ENCODE assay signal across 19 cellular contexts in the genomic region with DNA sequence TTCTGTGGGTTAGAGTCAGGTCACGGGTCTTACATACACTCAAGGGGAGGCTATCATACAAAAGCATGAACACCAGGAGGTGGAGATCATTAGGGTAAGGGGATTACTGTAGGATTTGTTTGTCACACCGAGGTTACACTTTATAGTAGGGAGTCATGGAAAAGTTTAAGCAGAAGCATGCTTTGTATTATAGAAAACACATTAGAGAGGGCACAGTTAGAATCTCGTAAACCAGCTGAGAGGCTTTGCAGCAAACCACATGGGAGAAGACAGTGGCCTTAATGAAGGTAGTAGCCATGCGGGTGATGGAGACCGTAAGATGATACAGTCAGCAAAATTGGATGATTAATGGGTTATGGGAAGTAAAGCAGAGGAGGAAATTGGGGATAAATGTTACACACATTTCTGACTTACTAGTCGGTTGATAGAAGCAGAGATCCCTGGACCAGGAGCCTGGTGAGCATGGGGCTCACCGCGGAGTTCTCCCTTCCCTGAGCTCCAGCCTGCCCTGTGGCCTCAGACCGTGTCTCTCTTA.
DNase-seq lines count a peak whose midpoint lies in the region; ATAC-seq and TF ChIP-seq lines count a peak whose summit lies in the region.
"Had no signal": no experiment of that assay in that cellular context is flagged by ENCODE, and none has a peak within 500 bp of the region (broad histone marks: within the 10 kb centered on the region; RNA-seq: fewer than 3 reads in every experiment).

No MANE protein-coding gene starts in this region.

- DNase-seq in natural killer cell = no peak
- no peak for DNase-seq in natural killer cell treated with Interleukin-12 subunit alpha and Interleukin-12 subunit beta and Interleukin-15 and Interleukin-18, amount 100 ng/mL, for 72 hours (ENCODE audit: low spot score)
- no peak for DNase-seq in esophagus squamous epithelium (lab: John Stamatoyannopoulos, UW)
- no peak for DNase-seq in psoas muscle
- no peak for DNase-seq in GM10266 (ENCODE audit: extremely low spot score)
- DNase-seq in activated CD4-positive, alpha-beta T cell treated with anti-CD3 and anti-CD28 coated beads for 36 hours = no peak
- DNase-seq in epidermal melanocyte (ENCODE audit: insufficient read length, low spot score) = no peak
- DNase-seq: amygdala; erythroblast; NCI-H1092; NCI-H2171; NK-92 treated with Interleukin-12 subunit alpha and Interleukin-12 subunit beta, amount 100 ng/mL, for 24 hours; small intestine; stimulated activated CD4-positive, alpha-beta T cell treated with anti-CD3 and anti-CD28 coated beads, Interleukin-4, amount 100 ng/mL, for 4 hours had no signal

- no peaks in the 10 kb centered on the region for H3K36me3 Mint-ChIP-seq in natural killer cell
- no peaks in the 10 kb centered on the region for H3K36me3 Mint-ChIP-seq in natural killer cell treated with Interleukin-12 subunit alpha and Interleukin-12 subunit beta and Interleukin-15 and Interleukin-18, amount 100 ng/mL, for 72 hours
- H3K36me3 Mint-ChIP-seq in activated CD4-positive, alpha-beta T cell treated with anti-CD3 and anti-CD28 coated beads for 36 hours (ENCODE audit: low read depth) = peaks cover 9% of the 10 kb centered on the region

- ATAC-seq in natural killer cell (peak in 1 of 3 donors; percentile 6), psoas muscle (peak in 2 of 4 donors; percentile 13 to 17), HG03354 (IDR thresholded peaks at IDR 0.05; ENCODE audit: poor library complexity, severe bottlenecking, unreplicated experiment) (no peak)
- ATAC-seq in natural killer cell treated with Interleukin-12 subunit alpha and Interleukin-12 subunit beta and Interleukin-15 and Interleukin-18, amount 100 ng/mL, for 72 hours = no peak
- no peak for ATAC-seq in activated CD4-positive, alpha-beta T cell treated with anti-CD3 and anti-CD28 coated beads for 36 hours
- ATAC-seq: activated T-helper 17 cell treated with anti-CD3 and anti-CD28 coated beads, Interleukin-2, amount 50 U/mL, for 72 hours had no signal

- TF ChIP-seq POLR2A in esophagus squamous epithelium (IDR thresholded peaks at IDR 0.05) = no peak

- no peaks in the 10 kb centered on the region for H3K27me3 Mint-ChIP-seq in natural killer cell (ENCODE audit: low read depth in 2 of 2)
- no peaks in the 10 kb centered on the region for H3K27me3 Mint-ChIP-seq in natural killer cell treated with Interleukin-12 subunit alpha and Interleukin-12 subunit beta and Interleukin-15 and Interleukin-18, amount 100 ng/mL, for 72 hours
- no peaks in the 10 kb centered on the region for H3K27me3 Mint-ChIP-seq in activated CD4-positive, alpha-beta T cell treated with anti-CD3 and anti-CD28 coated beads for 36 hours
- H3K27me3 Mint-ChIP-seq: activated T-helper 17 cell treated with anti-CD3 and anti-CD28 coated beads, Interleukin-2, amount 50 U/mL, for 72 hours; dendritic cell treated with granulocyte-macrophage colony-stimulating factor and Interleukin-4, amounts not matched to agents 40 ng/mL and 50 ng/mL, for 4 days had no signal

- H3K9me3 ChIP-seq in esophagus squamous epithelium (no peaks in the 10 kb centered on the region), psoas muscle (no peaks in the 10 kb centered on the region)
- H3K9me3 ChIP-seq: neutrophil had no signal

- peaks cover 96 to 98% of the 10 kb centered on the region in 2 donors for H3K4me1 Mint-ChIP-seq in natural killer cell
- H3K4me1 Mint-ChIP-seq in natural killer cell treated with Interleukin-12 subunit alpha and Interleukin-12 subunit beta and Interleukin-15 and Interleukin-18, amount 100 ng/mL, for 72 hours (ENCODE audit: low read depth in 2 of 2) = peaks cover 45 to 60% of the 10 kb centered on the region in 2 donors
- H3K4me1 Mint-ChIP-seq in activated CD4-positive, alpha-beta T cell treated with anti-CD3 and anti-CD28 coated beads for 36 hours = peaks cover 22% of the 10 kb centered on the region

- H3K27ac ChIP-seq in esophagus squamous epithelium (peak overlapping the region in 3 of 4 donors; percentile 45 to 59 (median 59)), psoas muscle (peak overlapping the region; percentile 83)
- H3K27ac ChIP-seq: neutrophil, VCaP had no signal

- no peaks in the 10 kb centered on the region for H3K9me3 Mint-ChIP-seq in natural killer cell
- no peaks in the 10 kb centered on the region for H3K9me3 Mint-ChIP-seq in natural killer cell treated with Interleukin-12 subunit alpha and Interleukin-12 subunit beta and Interleukin-15 and Interleukin-18, amount 100 ng/mL, for 72 hours
- H3K9me3 Mint-ChIP-seq in activated CD4-positive, alpha-beta T cell treated with anti-CD3 and anti-CD28 coated beads for 36 hours (ENCODE audit: low read depth) = no peaks in the 10 kb centered on the region
- H3K9me3 Mint-ChIP-seq: activated T-helper 17 cell treated with anti-CD3 and anti-CD28 coated beads, Interleukin-2, amount 50 U/mL, for 72 hours; dendritic cell treated with granulocyte-macrophage colony-stimulating factor and Interleukin-4, amounts not matched to agents 40 ng/mL and 50 ng/mL, for 4 days had no signal

- intact Hi-C loops in natural killer cell (cut with micrococcal nuclease) = no loop called here
- intact Hi-C loops in esophagus squamous epithelium (cut with DNase I) = no loop called here
- intact Hi-C loops in psoas muscle (cut with DNase I) = loop anchor here in 1 of 2 donors (10.0 kb wide), 1 partner anchor 232 kb away; no protein-coding TSS in a partner anchor
- intact Hi-C loops in activated CD4-positive, alpha-beta T cell treated with anti-CD3 and anti-CD28 coated beads for 36 hours (cut with DNase I, micrococcal nuclease) = no loop called here

- POLR2A ChIA-PET in activated CD4-positive, alpha-beta T cell treated with anti-CD3 and anti-CD28 coated beads for 36 hours (lab: Charles Lee) = no interaction called here

- whole genome bisulfite sequencing in esophagus squamous epithelium, 2 donors = 89 to 92% methylated on average over 9 of the region's 9 CpGs
- WGBS in psoas muscle, 3 donors = 73 to 88% (median 75%) methylated on average over 9 of the region's 9 CpGs

- H3K4me1 ChIP-seq in esophagus squamous epithelium = peaks cover 6 to 26% (median 13%) of the 10 kb centered on the region in 3 donors
- peaks cover 56% of the 10 kb centered on the region for H3K4me1 ChIP-seq in psoas muscle

- no peak for TF ChIP-seq CTCF in natural killer cell (IDR thresholded peaks at IDR 0.05)
- TF ChIP-seq CTCF in esophagus squamous epithelium (IDR thresholded peaks at IDR 0.05) = no peak
- TF ChIP-seq CTCF in psoas muscle (IDR thresholded peaks at IDR 0.05) = no peak
- no peak for TF ChIP-seq CTCF in GM10266 (IDR thresholded peaks at IDR 0.05; ENCODE audit: control insufficient read depth, insufficient read depth, low read depth, missing control alignments)

- H3K4me3 ChIP-seq in esophagus squamous epithelium (no peak overlapping the region), psoas muscle (no peak overlapping the region)

- peak overlapping the region; percentile 50 for H3K4me3 Mint-ChIP-seq in natural killer cell
- H3K4me3 Mint-ChIP-seq in natural killer cell treated with Interleukin-12 subunit alpha and Interleukin-12 subunit beta and Interleukin-15 and Interleukin-18, amount 100 ng/mL, for 72 hours = no peak overlapping the region
- H3K4me3 Mint-ChIP-seq in activated CD4-positive, alpha-beta T cell treated with anti-CD3 and anti-CD28 coated beads for 36 hours = no peak overlapping the region
- H3K4me3 Mint-ChIP-seq: activated T-helper 17 cell treated with anti-CD3 and anti-CD28 coated beads, Interleukin-2, amount 50 U/mL, for 72 hours; dendritic cell treated with granulocyte-macrophage colony-stimulating factor and Interleukin-4, amounts not matched to agents 40 ng/mL and 50 ng/mL, for 4 days had no signal

- CTCF ChIA-PET in activated CD4-positive, alpha-beta T cell treated with anti-CD3 and anti-CD28 coated beads for 36 hours (lab: Charles Lee) = no interaction called here

- no peaks in the 10 kb centered on the region for H3K27me3 ChIP-seq in esophagus squamous epithelium
- H3K27me3 ChIP-seq in psoas muscle (ENCODE audit: insufficient read depth in 3 of 3, low read length in 2 of 3) = no peaks in the 10 kb centered on the region
- H3K27me3 ChIP-seq: neutrophil had no signal

- peak overlapping the region; percentile 73 to 91 for H3K27ac Mint-ChIP-seq in natural killer cell
- no peak overlapping the region for H3K27ac Mint-ChIP-seq in natural killer cell treated with Interleukin-12 subunit alpha and Interleukin-12 subunit beta and Interleukin-15 and Interleukin-18, amount 100 ng/mL, for 72 hours
- no peak overlapping the region for H3K27ac Mint-ChIP-seq in activated CD4-positive, alpha-beta T cell treated with anti-CD3 and anti-CD28 coated beads for 36 hours
- H3K27ac Mint-ChIP-seq: activated T-helper 17 cell treated with anti-CD3 and anti-CD28 coated beads, Interleukin-2, amount 50 U/mL, for 72 hours; dendritic cell treated with granulocyte-macrophage colony-stimulating factor and Interleukin-4, amounts not matched to agents 40 ng/mL and 50 ng/mL, for 4 days had no signal

- H3K36me3 ChIP-seq in esophagus squamous epithelium (no peaks in the 10 kb centered on the region), psoas muscle (ENCODE audit: insufficient read depth in 1 of 2, low read depth in 1 of 2) (no peaks in the 10 kb centered on the region)
- H3K36me3 ChIP-seq: neutrophil had no signal

Comparison
In these comparisons a context has a peak if more than half of its experiments do, and no peak if none do; other contexts are left out.
1. H3K27ac Mint-ChIP-seq: peak in natural killer cell (2 of 2); none in natural killer cell treated with Interleukin-12 subunit alpha and Interleukin-12 subunit beta and Interleukin-15 and Interleukin-18, amount 100 ng/mL, for 72 hours (0 of 2) and activated CD4-positive, alpha-beta T cell treated with anti-CD3 and anti-CD28 coated beads for 36 hours (single experiment).